14 cellular contexts compared by ENCODE assay signal in genomic region chr3:121896823-121897222, GRCh38. TPM values are rescaled to one million over a fixed set of nuclear protein-coding genes. Genes with fewer than 3 reads are reported as not detected.
DNase-seq lines count a peak whose midpoint lies in the region; TF ChIP-seq lines count a peak whose summit lies in the region.
"Had no signal": no experiment of that assay in that cellular context is flagged by ENCODE, and none has a peak within 500 bp of the region (broad histone marks: within the 10 kb centered on the region; RNA-seq: fewer than 3 reads in every experiment).

No MANE protein-coding gene starts in this region.

- peak overlapping the region; percentile 27 for H3K27ac Mint-ChIP-seq in Caco-2 (ENCODE audit: unreplicated experiment)
- H3K27ac Mint-ChIP-seq: CD8-positive, alpha-beta memory T cell had no signal

- H2BK120ac ChIP-seq in trophoblast cell (ENCODE audit: insufficient read depth, low read length, poor library complexity): no peak overlapping the region

- CTCF ChIA-PET in Caco-2 (lab: Charles Lee): interaction anchor here (0.5 to 0.7 kb wide), 3 partner anchors 18 to 637 kb away, joined by 3 to 5 read pairs (median 3); no protein-coding TSS in a partner anchor

- no peak for TF ChIP-seq POLR2A in stomach (IDR thresholded peaks at IDR 0.05)

- H3K18ac ChIP-seq in trophoblast cell (ENCODE audit: low read length): no peak overlapping the region

- POLR2A ChIA-PET in Caco-2 (lab: Charles Lee): interaction anchor here (0.6 kb wide), 1 partner anchor 41 kb away, joined by 4 read pairs; no protein-coding TSS in a partner anchor

- no peak overlapping the region for H4K12ac ChIP-seq in trophoblast cell (ENCODE audit: low read depth, low read length)

- H3K27me3 ChIP-seq in Caco-2 (replicated peaks; ENCODE audit: control insufficient read depth, insufficient read depth, low read length) (no peaks in the 10 kb centered on the region), hepatocyte (no peaks in the 10 kb centered on the region), trophoblast cell (ENCODE audit: insufficient read depth, low read length) (no peaks in the 10 kb centered on the region), stomach (no peaks in the 10 kb centered on the region)
- H3K27me3 ChIP-seq: BLaER1 had no signal

- H3K14ac ChIP-seq in trophoblast cell (ENCODE audit: low read length): no peak overlapping the region

- H3K4me3 ChIP-seq in Caco-2 (ENCODE audit: low read depth, low read length) (no peak overlapping the region), hepatocyte (no peak overlapping the region), trophoblast cell (ENCODE audit: low read depth, low read length) (no peak overlapping the region), stomach (no peak overlapping the region)
- H3K4me3 ChIP-seq: BLaER1, GM23248 had no signal

- peaks cover 7% of the 10 kb centered on the region for H3K36me3 Mint-ChIP-seq in Caco-2 (ENCODE audit: insufficient read depth, unreplicated experiment)

- H3K4ac ChIP-seq in trophoblast cell (ENCODE audit: low read depth, low read length): no peak overlapping the region

- H3K9ac ChIP-seq in trophoblast cell (ENCODE audit: low read length): no peak overlapping the region
- H3K9ac ChIP-seq: BLaER1, GM23248 had no signal

- H4K8ac ChIP-seq in trophoblast cell (ENCODE audit: low read depth, low read length): no peak overlapping the region

- peaks cover 32% of the 10 kb centered on the region for H3K4me1 Mint-ChIP-seq in Caco-2 (ENCODE audit: low read depth, unreplicated experiment)
- H3K4me1 Mint-ChIP-seq: CD8-positive, alpha-beta memory T cell had no signal

- H3K9me2 ChIP-seq in hepatocyte (replicated peaks; ENCODE audit: insufficient read depth): no peaks in the 10 kb centered on the region

- H4K91ac ChIP-seq in trophoblast cell (ENCODE audit: low read depth, low read length): no peak overlapping the region

- H3K4me2 ChIP-seq in hepatocyte (no peak overlapping the region), trophoblast cell (ENCODE audit: low read length) (no peak overlapping the region)
- H3K4me2 ChIP-seq: BLaER1 had no signal

- peaks cover 3% of the 10 kb centered on the region for H3K79me1 ChIP-seq in trophoblast cell (ENCODE audit: low read length)

- no peaks in the 10 kb centered on the region for H3K36me3 ChIP-seq in Caco-2 (ENCODE audit: control insufficient read depth, insufficient read depth, low read length)
- no peaks in the 10 kb centered on the region for H3K36me3 ChIP-seq in hepatocyte (replicated peaks; ENCODE audit: insufficient read depth, low read depth)
- H3K36me3 ChIP-seq in trophoblast cell (ENCODE audit: control insufficient read depth in 1 of 2, insufficient read depth in 2 of 2, low read length in 2 of 2): no peaks in the 10 kb centered on the region
- H3K36me3 ChIP-seq in stomach: no peaks in the 10 kb centered on the region

- H2AFZ ChIP-seq in hepatocyte (no peak overlapping the region), trophoblast cell (ENCODE audit: insufficient read depth, low read length, poor library complexity) (no peak overlapping the region)
- H2AFZ ChIP-seq: GM23248 had no signal

- H4K20me1 ChIP-seq in hepatocyte (ENCODE audit: insufficient read depth, poor library complexity, severe bottlenecking): no peaks in the 10 kb centered on the region
- H4K20me1 ChIP-seq: BLaER1 had no signal

- intact Hi-C loops in Caco-2 (cut with micrococcal nuclease; ENCODE audit: unreplicated experiment) (loop anchor here (1.0 to 5.0 kb wide), 2 partner anchors 27 to 45 kb away; no protein-coding TSS in a partner anchor), stomach (cut with DNase I; ENCODE audit: low total_unique reads) (no loop called here)

- H2BK5ac ChIP-seq in trophoblast cell (ENCODE audit: low read depth, low read length, poor library complexity): no peak overlapping the region

- in situ Hi-C loops in ACHN (cut with HindIII; ENCODE audit: low pct_ligation_motif_present, low pct_unique_long_range_greater_than_20kb, low sequenced_read_pairs): no loop called here

- H3K9me3 Mint-ChIP-seq in Caco-2 (ENCODE audit: unreplicated experiment): no peaks in the 10 kb centered on the region
- H3K9me3 Mint-ChIP-seq: CD8-positive, alpha-beta memory T cell had no signal

- no peak overlapping the region for H2AK5ac ChIP-seq in trophoblast cell (ENCODE audit: low read length)

- no peak overlapping the region for H2BK12ac ChIP-seq in trophoblast cell (ENCODE audit: low read length)

- BruUV-seq in Caco-2 (replicated peaks; lab: Mats Ljungman, UMichigan): no TSS peak

- DNase-seq in Caco-2: peak in 1 of 2 experiments; percentile 59
- DNase-seq in hepatocyte (ENCODE audit: low spot score): peak; percentile 5
- DNase-seq in trophoblast cell: peak; percentile 60 to 92
- no peak for DNase-seq in stomach
- no peak for DNase-seq in ACHN
- no peak for DNase-seq in DMS 273 treated with DMSO at 0.1 percent for 48 hours (lab: John Stamatoyannopoulos, UW)
- no peak for DNase-seq in SHP77 (lab: John Stamatoyannopoulos, UW)
- DNase-seq: CD8-positive, alpha-beta memory T cell; GM23248; H9; IMR-90; KBM-7 had no signal

- TF ChIP-seq EP300 in stomach (IDR thresholded peaks at IDR 0.05): no peak

- no peak overlapping the region for H3K4me3 Mint-ChIP-seq in Caco-2 (ENCODE audit: unreplicated experiment)
- H3K4me3 Mint-ChIP-seq: CD8-positive, alpha-beta memory T cell; H9 had no signal

- H3K27me3 Mint-ChIP-seq in Caco-2 (ENCODE audit: insufficient read depth, unreplicated experiment): no peaks in the 10 kb centered on the region

- H3K23ac ChIP-seq in trophoblast cell (ENCODE audit: low read length): no peak overlapping the region

- H3K27ac ChIP-seq in hepatocyte (no peak overlapping the region), trophoblast cell (ENCODE audit: low read depth, low read length) (no peak overlapping the region), stomach (no peak overlapping the region)
- H3K27ac ChIP-seq: BLaER1, GM23248 had no signal

- H3K4me1 ChIP-seq in Caco-2 (peaks cover 54% of the 10 kb centered on the region), hepatocyte (ENCODE audit: insufficient read depth) (peaks cover 6% of the 10 kb centered on the region), trophoblast cell (ENCODE audit: control insufficient read depth in 1 of 2, insufficient read depth in 2 of 2, low read length in 2 of 2) (peaks cover 8 to 10% of the 10 kb centered on the region in 2 experiments), stomach (peaks cover 0 to 17% (median 10%) of the 10 kb centered on the region in 4 donors)
- H3K4me1 ChIP-seq: BLaER1 had no signal

- H3K79me2 ChIP-seq in hepatocyte (no peaks in the 10 kb centered on the region), trophoblast cell (ENCODE audit: control insufficient read depth, insufficient read depth, low read length, poor library complexity) (no peaks in the 10 kb centered on the region)

- TF ChIP-seq CTCF in Caco-2 (IDR thresholded peaks at IDR 0.05; ENCODE audit: insufficient read depth in 1 of 2, low read depth in 1 of 2, low read length in 1 of 2, severe bottlenecking in 1 of 2, unreplicated experiment in 1 of 2) (no peak), hepatocyte (IDR thresholded peaks at IDR 0.05; ENCODE audit: poor library complexity) (no peak), stomach (IDR thresholded peaks at IDR 0.05) (no peak)

- no peaks in the 10 kb centered on the region for H3K9me3 ChIP-seq in Caco-2
- no peaks in the 10 kb centered on the region for H3K9me3 ChIP-seq in hepatocyte (ENCODE audit: low read depth)
- no peaks in the 10 kb centered on the region for H3K9me3 ChIP-seq in trophoblast cell (ENCODE audit: insufficient read depth, low read depth, low read length)
- H3K9me3 ChIP-seq in stomach: no peaks in the 10 kb centered on the region

RNA-seq across cellular contexts. Expression of gene SLC15A2, which starts 2.6 kb away (rescaled TPM):
- total RNA-seq in Caco-2 (2022) (3.8 and 4.7 TPM in 2 replicates), hepatocyte (6.5 and 11.2 TPM in 2 replicates), stomach (10 to 100 TPM in 2 of 5 donors, 1 to 10 TPM in 2, not detected in 1; 1.3 to 16.5 (median 11.4) TPM)
- polyA plus RNA-seq in hepatocyte (5.4 and 5.8 TPM in 2 replicates), stomach (1 to 10 TPM in 1 of 3 donors, under 1 TPM in 1, not detected in 1; 0.44 to 3.0 TPM)
- 0.22 TPM in 2 replicates for polyA plus RNA-seq in trophoblast cell (2013)
- total RNA-seq: A172, GM23248 had no signal
- polyA plus RNA-seq: GM23248 had no signal

Comparison
In these comparisons a context has a peak if more than half of its experiments do, and no peak if none do; other contexts are left out.
1. DNase-seq: peak in hepatocyte (single experiment) and trophoblast cell (2 of 2); none in stomach (single experiment), ACHN (single experiment), DMS 273 treated with DMSO at 0.1 percent for 48 hours (single experiment) and SHP77 (0 of 2).